1 cellular context compared by ENCODE assay signal in genomic region chr11:83483808-83484207, GRCh38.
TF ChIP-seq lines count a peak whose summit lies in the region.

No MANE protein-coding gene starts in this region.

TF ChIP-seq in WTC11, 78 proteins besides CTCF, POLR2A, EP300 and RAD21 (continued from another document):
- TF ChIP-seq STAT6 (CRISPR knock-in tag; conservative IDR thresholded peaks at IDR 0.05; ENCODE audit: low read depth) (no peak), MXD4 (CRISPR knock-in tag; IDR thresholded peaks at IDR 0.05; ENCODE audit: borderline replicate concordance) (no peak), SMAD3 (CRISPR knock-in tag; IDR thresholded peaks at IDR 0.05; ENCODE audit: borderline replicate concordance) (no peak), SMAD4 (CRISPR knock-in tag; IDR thresholded peaks at IDR 0.05) (no peak), JAZF1 (CRISPR knock-in tag; IDR thresholded peaks at IDR 0.05) (no peak), MLX (CRISPR knock-in tag; IDR thresholded peaks at IDR 0.05) (no peak), AFF4 (CRISPR knock-in tag; IDR thresholded peaks at IDR 0.05; ENCODE audit: borderline replicate concordance) (no peak), PRRX2 (CRISPR knock-in tag; IDR thresholded peaks at IDR 0.05) (no peak), PRDM15 (CRISPR knock-in tag; IDR thresholded peaks at IDR 0.05) (no peak), GABPB1 (CRISPR knock-in tag; IDR thresholded peaks at IDR 0.05) (no peak), ZNF396 (CRISPR knock-in tag; IDR thresholded peaks at IDR 0.05; ENCODE audit: borderline replicate concordance) (no peak), CREM (CRISPR knock-in tag; IDR thresholded peaks at IDR 0.05) (no peak), ZNF281 (CRISPR knock-in tag; IDR thresholded peaks at IDR 0.05) (no peak), IRF2 (CRISPR knock-in tag; IDR thresholded peaks at IDR 0.05; ENCODE audit: borderline replicate concordance, low read depth) (no peak)
TF ChIP-seq in WTC11: peak in this region for 0.
